Comparison of ENCODE assay signal across 8 cellular contexts in genomic region chr12:123231931-123232330, GRCh38. TPM values are rescaled to one million over a fixed set of nuclear protein-coding genes. Genes with fewer than 3 reads are reported as not detected.
A peak's percentile ranks its signal among the peaks of the same experiment; 100 is the strongest.
DNase-seq lines count a peak whose midpoint lies in the region; ATAC-seq and TF ChIP-seq lines count a peak whose summit lies in the region.

No MANE protein-coding gene starts in this region.

- H3K27me3 ChIP-seq in CD8-positive, alpha-beta memory T cell (ENCODE audit: insufficient read depth, low read length, poor library complexity, severe bottlenecking), result no peaks in the 10 kb centered on the region

- peaks cover 61 to 89% (median 87%) of the 10 kb centered on the region in 3 donors for H3K4me1 Mint-ChIP-seq in CD8-positive, alpha-beta memory T cell
- H3K4me1 Mint-ChIP-seq in nephron, result peaks cover 31% of the 10 kb centered on the region

- H3K9me3 ChIP-seq in CD8-positive, alpha-beta memory T cell (ENCODE audit: low read length), result no peaks in the 10 kb centered on the region
- no peaks in the 10 kb centered on the region for H3K9me3 ChIP-seq in KOPT-K1 (ENCODE audit: insufficient read depth, low read length, poor library complexity, severe bottlenecking)

- H3K4me3 ChIP-seq in CD8-positive, alpha-beta memory T cell (ENCODE audit: low read length), result peak overlapping the region; percentile 91
- peak overlapping the region; percentile 96 for H3K4me3 ChIP-seq in choroid plexus epithelial cell (ENCODE audit: low read depth, low read length)

- peaks cover 0 to 37% (median 0%) of the 10 kb centered on the region in 3 donors for H3K36me3 Mint-ChIP-seq in CD8-positive, alpha-beta memory T cell
- H3K36me3 Mint-ChIP-seq in nephron (ENCODE audit: low read depth), result peaks cover 4% of the 10 kb centered on the region

- CTCF ChIA-PET in CD8-positive, alpha-beta memory T cell (lab: Charles Lee), result interaction anchor here (2.0 to 11.9 kb wide), 4 partner anchors 8 to 188 kb away, joined by 4 to 113 read pairs (median 8); no protein-coding TSS in a partner anchor

- H3K27ac Mint-ChIP-seq in CD8-positive, alpha-beta memory T cell, result peak overlapping the region; percentile 61 to 99 (median 97)
- H3K27ac Mint-ChIP-seq in nephron, result peak overlapping the region; percentile 84 to 95 (median 85)

- POLR2A ChIA-PET in CD8-positive, alpha-beta memory T cell (lab: Charles Lee), result interaction anchor here (0.6 to 3.4 kb wide), 12 partner anchors 9 to 731 kb away, joined by 3 to 69 read pairs (median 7); partner anchors contain the start of genes ABCB9, KMT5A, KNTC1 and OGFOD2

- no peak for DNase-seq in CD8-positive, alpha-beta memory T cell
- no peak for DNase-seq in choroid plexus epithelial cell (ENCODE audit: low read depth)
- no peak for DNase-seq in NCI-H1436 treated with DMSO at 0.1 percent for 48 hours (lab: John Stamatoyannopoulos, UW)
- DNase-seq in NOMO-1 (lab: John Stamatoyannopoulos, UW; ENCODE audit: unreplicated experiment in 2 of 2), result no peak

- H3K27ac ChIP-seq in CD8-positive, alpha-beta memory T cell (ENCODE audit: low read depth, low read length), result peak overlapping the region; percentile 91
- peak overlapping the region; percentile 94 for H3K27ac ChIP-seq in KOPT-K1 (ENCODE audit: low read depth, low read length, poor library complexity, severe bottlenecking)

- H3K4me1 ChIP-seq in CD8-positive, alpha-beta memory T cell (ENCODE audit: insufficient read depth, low read length), result peaks cover 75% of the 10 kb centered on the region

- TF ChIP-seq CTCF in choroid plexus epithelial cell (conservative IDR thresholded peaks at IDR 0.05; ENCODE audit: low read depth, low read length) (no peak), nephron (IDR thresholded peaks at IDR 0.05; ENCODE audit: unreplicated experiment in 3 of 3) (no peak)

- peaks cover 0 to 2% of the 10 kb centered on the region in 2 donors for H3K27me3 Mint-ChIP-seq in CD8-positive, alpha-beta memory T cell
- no peaks in the 10 kb centered on the region for H3K27me3 Mint-ChIP-seq in nephron (ENCODE audit: low read depth)

- peaks cover 0 to 2% (median 0%) of the 10 kb centered on the region in 5 donors for H3K9me3 Mint-ChIP-seq in CD8-positive, alpha-beta memory T cell
- no peaks in the 10 kb centered on the region for H3K9me3 Mint-ChIP-seq in nephron

- ATAC-seq in GM19328 (IDR thresholded peaks at IDR 0.05; ENCODE audit: unreplicated experiment), result no peak
- ATAC-seq in HG02588 (IDR thresholded peaks at IDR 0.05; ENCODE audit: unreplicated experiment), result no peak

- peak overlapping the region; percentile 92 to 100 (median 99) for H3K4me3 Mint-ChIP-seq in CD8-positive, alpha-beta memory T cell
- peak overlapping the region; percentile 91 to 97 (median 95) for H3K4me3 Mint-ChIP-seq in nephron

- H3K36me3 ChIP-seq in CD8-positive, alpha-beta memory T cell (ENCODE audit: insufficient read depth, low read length), result no peaks in the 10 kb centered on the region
- H3K36me3 ChIP-seq in KOPT-K1 (ENCODE audit: insufficient read depth, low read length), result peaks cover 33% of the 10 kb centered on the region

RNA-seq across cellular contexts. Expression of gene MPHOSPH9, which starts 1.0 kb away (rescaled TPM):
- total RNA-seq in CD8-positive, alpha-beta memory T cell, result 10 to 100 TPM; 67.3 to 74.8 TPM
- 31.0 TPM for polyA plus RNA-seq in CD8-positive, alpha-beta memory T cell

RNA-seq across cellular contexts. Expression of gene MTRFR, which starts 1.3 kb away (rescaled TPM):
- 10 to 100 TPM; 26.6 TPM for total RNA-seq in CD8-positive, alpha-beta memory T cell
- 51.4 TPM for polyA plus RNA-seq in CD8-positive, alpha-beta memory T cell

RNA-seq across cellular contexts. Expression of gene CDK2AP1, which starts 39.7 kb away (rescaled TPM):
- total RNA-seq in CD8-positive, alpha-beta memory T cell, result 10 to 100 TPM; 56.3 to 57.7 TPM
- 9.1 TPM for polyA plus RNA-seq in CD8-positive, alpha-beta memory T cell
